ENCODE assay signal across 8 cellular contexts in the genomic region with DNA sequence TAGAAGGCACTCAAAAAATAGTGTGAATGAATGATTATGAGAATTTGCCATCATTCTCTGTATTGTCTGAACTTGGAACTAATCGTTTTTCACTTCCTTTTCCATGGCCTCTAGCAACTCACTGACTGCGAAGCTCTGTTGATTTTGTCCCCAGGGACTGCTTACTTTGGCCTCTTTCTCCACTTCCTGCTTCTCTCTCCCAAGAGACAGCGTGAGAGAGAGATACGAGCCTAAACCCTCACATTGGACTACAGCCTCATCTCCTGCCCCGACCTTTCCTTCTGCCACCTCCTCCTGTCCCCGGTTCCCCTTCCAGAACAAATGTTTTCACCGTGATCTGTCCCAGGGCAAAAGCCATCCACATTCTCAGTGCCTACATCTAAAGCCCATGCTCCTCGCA.
A peak's percentile ranks its signal among the peaks of the same experiment; 100 is the strongest.
DNase-seq lines count a peak whose midpoint lies in the region; ATAC-seq and TF ChIP-seq lines count a peak whose summit lies in the region.

No MANE protein-coding gene starts in this region.

- no peak for TF ChIP-seq CTCF in fibroblast of pulmonary artery (IDR thresholded peaks at IDR 0.05; ENCODE audit: low read length, missing control alignments)
- no peak for TF ChIP-seq CTCF in spleen (IDR thresholded peaks at IDR 0.05 in 8 of 11, conservative IDR thresholded peaks at IDR 0.05 in 3 of 11)

- H3K4me1 ChIP-seq in spleen = peaks cover 0 to 33% (median 16%) of the 10 kb centered on the region in 6 donors

- no peak overlapping the region for H3K27ac ChIP-seq in spleen

- H3K4me3 ChIP-seq in fibroblast of pulmonary artery (replicated peaks; ENCODE audit: low read depth, low read length) = no peak overlapping the region
- no peak overlapping the region for H3K4me3 ChIP-seq in spleen

- DNase-seq in CD1c-positive myeloid dendritic cell (ENCODE audit: extremely low spot score) = peak; percentile 37
- DNase-seq in fibroblast of pulmonary artery (ENCODE audit: low read depth) = peak; percentile 65
- no peak for DNase-seq in dedifferentiated amniotic fluid mesenchymal stem cell (ENCODE audit: extremely low spot score)
- no peak for DNase-seq in cortex of kidney (lab: John Stamatoyannopoulos, UW)
- no peak for DNase-seq in spleen
- no peak for DNase-seq in iPS-NIHi7 (ENCODE audit: extremely low spot score)

- WGBS in spleen, 5 donors = 38 to 50% (median 47%) methylated on average over 8 of the region's 8 CpGs

- H3K36me3 ChIP-seq in spleen = no peaks in the 10 kb centered on the region

- TF ChIP-seq POLR2A in spleen (IDR thresholded peaks at IDR 0.05) = no peak

- peak; percentile 83 for ATAC-seq in GM19455 (IDR thresholded peaks at IDR 0.05; ENCODE audit: unreplicated experiment)
- ATAC-seq in HG03280 (IDR thresholded peaks at IDR 0.05; ENCODE audit: unreplicated experiment) = peak; percentile 71

- no peaks in the 10 kb centered on the region for H3K9me3 ChIP-seq in spleen

- H3K27me3 ChIP-seq in spleen (replicated peaks in 1 of 7) = peaks cover 0 to 27% (median 0%) of the 10 kb centered on the region in 7 donors

- intact Hi-C loops in spleen (cut with DNase I; ENCODE audit: low total_unique reads) = no loop called here

Comparison
In these comparisons a context has a peak if more than half of its experiments do, and no peak if none do; other contexts are left out.
1. DNase-seq: peak in CD1c-positive myeloid dendritic cell (single experiment) and fibroblast of pulmonary artery (single experiment); none in dedifferentiated amniotic fluid mesenchymal stem cell (single experiment), cortex of kidney (single experiment), spleen (single experiment) and iPS-NIHi7 (single experiment).